Comparison of ENCODE assay signal across 22 cellular contexts in genomic region chr7:83325083-83325482, GRCh38.
A peak's percentile ranks its signal among the peaks of the same experiment; 100 is the strongest.
DNase-seq lines count a peak whose midpoint lies in the region; ATAC-seq, FAIRE-seq and TF ChIP-seq lines count a peak whose summit lies in the region.
"Had no signal": no experiment of that assay in that cellular context is flagged by ENCODE, and none has a peak within 500 bp of the region (broad histone marks: within the 10 kb centered on the region; RNA-seq: fewer than 3 reads in every experiment).

No MANE protein-coding gene starts in this region.

- no peaks in the 10 kb centered on the region for H3K9me2 ChIP-seq in HCT116 (ENCODE audit: insufficient read depth)
- H3K9me2 ChIP-seq in OCI-LY7 (ENCODE audit: insufficient read depth, low read length): no peaks in the 10 kb centered on the region

- intact Hi-C loops in HCT116 (cut with micrococcal nuclease) (no loop called here), OCI-LY7 (cut with micrococcal nuclease; ENCODE audit: unreplicated experiment) (no loop called here)

- no peak for TF ChIP-seq POLR2A in HCT116 (IDR thresholded peaks at IDR 0.05; ENCODE audit: borderline replicate concordance, extremely low read depth, insufficient read depth, insufficient read length)

- ATAC-seq in HCT116 (peak; percentile 57; the same call in 1 of the 2 replicates), HG03342 (IDR thresholded peaks at IDR 0.05; ENCODE audit: unreplicated experiment) (no peak), HG02642 (IDR thresholded peaks at IDR 0.05; ENCODE audit: poor library complexity, unreplicated experiment) (no peak)
- ATAC-seq: K562 had no signal

- H3K9ac ChIP-seq in HCT116 (ENCODE audit: low read length): no peak overlapping the region
- H3K9ac ChIP-seq: BLaER1 treated with 17β-estradiol and CSF1 and Interleukin-3, amounts not matched to agents 10 nM and 100 nM; GM23248 had no signal

- DNase-seq in DMS53 (lab: John Stamatoyannopoulos, UW): peak; percentile 12
- DNase-seq in DMS53 treated with DMSO at 0.1 percent for 48 hours (lab: John Stamatoyannopoulos, UW; ENCODE audit: unreplicated experiment): no peak
- DNase-seq in HCT116 (ENCODE audit: low read depth, low spot score): no peak
- DNase-seq in OCI-LY7 (ENCODE audit: low spot score): no peak
- no peak for DNase-seq in urothelium cell line (ENCODE audit: low spot score)
- DNase-seq: CD8-positive, alpha-beta memory T cell; COR-L47; DMS 273 treated with DMSO at 0.1 percent for 48 hours; DMS79; GDM1; GM23248; H7; IMR-90 had no signal

- no peak overlapping the region for H3K4me2 ChIP-seq in HCT116 (ENCODE audit: low read length)
- no peak overlapping the region for H3K4me2 ChIP-seq in OCI-LY7 (ENCODE audit: low read length)
- H3K4me2 ChIP-seq: A549; BLaER1 treated with 17β-estradiol and CSF1 and Interleukin-3, amounts not matched to agents 10 nM and 100 nM had no signal

- TF ChIP-seq CTCF in HCT116 (IDR thresholded peaks at IDR 0.05 in 2 of 3, conservative IDR thresholded peaks at IDR 0.05 in 1 of 3; ENCODE audit: borderline replicate concordance in 1 of 3, insufficient read depth in 1 of 3, low read depth in 2 of 3, low read length in 2 of 3) (peak in 2 of 3 experiments; percentile 24 to 40; a peak in 3 of 6 replicates), OCI-LY7 (conservative IDR thresholded peaks at IDR 0.05; ENCODE audit: low read length) (0 out of 2 replicates have a peak, but pooled peaks have one; percentile 11)

- BruUV-seq in HCT116 (replicated peaks; lab: Mats Ljungman, UMichigan): no TSS peak
- BruUV-seq in OCI-LY7 (replicated peaks; lab: Mats Ljungman, UMichigan): no TSS peak

- H3K4me3 ChIP-seq in HCT116 (replicated peaks in 1 of 2; ENCODE audit: low read depth in 1 of 2, low read length in 2 of 2): no peak overlapping the region
- no peak overlapping the region for H3K4me3 ChIP-seq in OCI-LY7 (ENCODE audit: low read depth, low read length, poor library complexity, severe bottlenecking)
- H3K4me3 ChIP-seq: A549; BLaER1 treated with 17β-estradiol and CSF1 and Interleukin-3, amounts not matched to agents 10 nM and 100 nM; GM23248; K562 had no signal

- no peak for TF ChIP-seq RAD21 in HCT116 (IDR thresholded peaks at IDR 0.05; ENCODE audit: low read depth)

- H3K9me3 ChIP-seq in HCT116 (ENCODE audit: control insufficient read depth in 1 of 2, insufficient read depth in 1 of 2, low read depth in 1 of 2, low read length in 2 of 2) (no peaks in the 10 kb centered on the region), OCI-LY7 (ENCODE audit: low read length) (no peaks in the 10 kb centered on the region)
- H3K9me3 ChIP-seq: A549; BLaER1 treated with 17β-estradiol and CSF1 and Interleukin-3, amounts not matched to agents 10 nM and 100 nM had no signal

- H3K36me3 ChIP-seq in HCT116 (ENCODE audit: control insufficient read depth in 1 of 2, insufficient read depth in 2 of 2, low read length in 2 of 2) (no peaks in the 10 kb centered on the region), OCI-LY7 (ENCODE audit: insufficient read depth, low read length) (no peaks in the 10 kb centered on the region)
- H3K36me3 ChIP-seq: BLaER1 treated with 17β-estradiol and CSF1 and Interleukin-3, amounts not matched to agents 10 nM and 100 nM had no signal

- CTCF ChIA-PET in HCT116 (lab: Charles Lee): no interaction called here
- CTCF ChIA-PET in OCI-LY7 (lab: Charles Lee; ENCODE audit: unreplicated experiment): no interaction called here

- H3K4me1 ChIP-seq in HCT116 (ENCODE audit: control insufficient read depth in 1 of 2, insufficient read depth in 2 of 2, low read length in 2 of 2) (no peaks in the 10 kb centered on the region), OCI-LY7 (ENCODE audit: insufficient read depth, low read length, poor library complexity, severe bottlenecking) (no peaks in the 10 kb centered on the region)
- H3K4me1 ChIP-seq: A549; BLaER1 treated with 17β-estradiol and CSF1 and Interleukin-3, amounts not matched to agents 10 nM and 100 nM had no signal

- H4K20me1 ChIP-seq in HCT116 (ENCODE audit: insufficient read depth): no peaks in the 10 kb centered on the region
- no peaks in the 10 kb centered on the region for H4K20me1 ChIP-seq in OCI-LY7 (ENCODE audit: insufficient read depth, low read length)
- H4K20me1 ChIP-seq: BLaER1 treated with 17β-estradiol and CSF1 and Interleukin-3, amounts not matched to agents 10 nM and 100 nM had no signal

- POLR2A ChIA-PET in HCT116 (lab: Charles Lee): no interaction called here
- POLR2A ChIA-PET in OCI-LY7 (lab: Charles Lee): no interaction called here

- no peaks in the 10 kb centered on the region for H3K27me3 ChIP-seq in HCT116 (ENCODE audit: insufficient read depth, low read length)
- H3K27me3 ChIP-seq: BLaER1 treated with 17β-estradiol and CSF1 and Interleukin-3, amounts not matched to agents 10 nM and 100 nM had no signal

- H3K79me2 ChIP-seq in HCT116 (ENCODE audit: insufficient read depth, low read length) (no peaks in the 10 kb centered on the region), OCI-LY7 (ENCODE audit: insufficient read depth, low read depth, low read length) (no peaks in the 10 kb centered on the region)

- H3K27ac ChIP-seq in HCT116 (ENCODE audit: low read depth, low read length) (no peak overlapping the region), OCI-LY7 (ENCODE audit: low read depth, low read length, poor library complexity, severe bottlenecking) (no peak overlapping the region)
- H3K27ac ChIP-seq: 22Rv1; A549; BLaER1 treated with 17β-estradiol and CSF1 and Interleukin-3, amounts not matched to agents 10 nM and 100 nM; GM23248; HL-60 had no signal

- H2AFZ ChIP-seq in HCT116 (ENCODE audit: low read depth, low read length, poor library complexity, severe bottlenecking) (no peak overlapping the region), OCI-LY7 (ENCODE audit: low read length) (no peak overlapping the region)
- H2AFZ ChIP-seq: GM23248 had no signal

- FAIRE-seq in urothelium cell line (lab: Jason Lieb, UNC): peak; percentile 65
- FAIRE-seq: A549, GM12892, GM18507, K562 had no signal

- RAD21 ChIA-PET in HCT116 (lab: Charles Lee; ENCODE audit: low non-redundant PET in 1 of 2, low total read pairs in 2 of 2, uncharacterized antibody in 2 of 2, unreplicated experiment in 2 of 2): no interaction called here

TF ChIP-seq in HCT116, 20 proteins besides CTCF, POLR2A, EP300 and RAD21:
- no peak for TF ChIP-seq FOSL1 (IDR thresholded peaks at IDR 0.05; ENCODE audit: low read depth)
- TF ChIP-seq CEBPB (IDR thresholded peaks at IDR 0.05; ENCODE audit: low read depth): no peak
- no peak for TF ChIP-seq EZH2phosphoT487 (IDR thresholded peaks at IDR 0.05; ENCODE audit: borderline replicate concordance)
- no peak for TF ChIP-seq CBX3 (IDR thresholded peaks at IDR 0.05; ENCODE audit: low read depth)
- no peak for TF ChIP-seq YY1 (IDR thresholded peaks at IDR 0.05; ENCODE audit: extremely low read depth, insufficient replicate concordance, low read depth, low read length)
- no peak for TF ChIP-seq SIN3A (IDR thresholded peaks at IDR 0.05; ENCODE audit: low read depth)
- no peak for TF ChIP-seq ZFX (IDR thresholded peaks at IDR 0.05)
- no peak for TF ChIP-seq EGR1 (IDR thresholded peaks at IDR 0.05; ENCODE audit: low read depth)
- TF ChIP-seq, protein P1, sequence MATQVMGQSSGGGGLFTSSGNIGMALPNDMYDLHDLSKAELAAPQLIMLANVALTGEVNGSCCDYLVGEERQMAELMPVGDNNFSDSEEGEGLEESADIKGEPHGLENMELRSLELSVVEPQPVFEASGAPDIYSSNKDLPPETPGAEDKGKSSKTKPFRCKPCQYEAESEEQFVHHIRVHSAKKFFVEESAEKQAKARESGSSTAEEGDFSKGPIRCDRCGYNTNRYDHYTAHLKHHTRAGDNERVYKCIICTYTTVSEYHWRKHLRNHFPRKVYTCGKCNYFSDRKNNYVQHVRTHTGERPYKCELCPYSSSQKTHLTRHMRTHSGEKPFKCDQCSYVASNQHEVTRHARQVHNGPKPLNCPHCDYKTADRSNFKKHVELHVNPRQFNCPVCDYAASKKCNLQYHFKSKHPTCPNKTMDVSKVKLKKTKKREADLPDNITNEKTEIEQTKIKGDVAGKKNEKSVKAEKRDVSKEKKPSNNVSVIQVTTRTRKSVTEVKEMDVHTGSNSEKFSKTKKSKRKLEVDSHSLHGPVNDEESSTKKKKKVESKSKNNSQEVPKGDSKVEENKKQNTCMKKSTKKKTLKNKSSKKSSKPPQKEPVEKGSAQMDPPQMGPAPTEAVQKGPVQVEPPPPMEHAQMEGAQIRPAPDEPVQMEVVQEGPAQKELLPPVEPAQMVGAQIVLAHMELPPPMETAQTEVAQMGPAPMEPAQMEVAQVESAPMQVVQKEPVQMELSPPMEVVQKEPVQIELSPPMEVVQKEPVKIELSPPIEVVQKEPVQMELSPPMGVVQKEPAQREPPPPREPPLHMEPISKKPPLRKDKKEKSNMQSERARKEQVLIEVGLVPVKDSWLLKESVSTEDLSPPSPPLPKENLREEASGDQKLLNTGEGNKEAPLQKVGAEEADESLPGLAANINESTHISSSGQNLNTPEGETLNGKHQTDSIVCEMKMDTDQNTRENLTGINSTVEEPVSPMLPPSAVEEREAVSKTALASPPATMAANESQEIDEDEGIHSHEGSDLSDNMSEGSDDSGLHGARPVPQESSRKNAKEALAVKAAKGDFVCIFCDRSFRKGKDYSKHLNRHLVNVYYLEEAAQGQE (IDR thresholded peaks at IDR 0.05; ENCODE audit: low read depth): no peak
- no peak for TF ChIP-seq ELF1 (IDR thresholded peaks at IDR 0.05; ENCODE audit: borderline replicate concordance, low read depth)
- TF ChIP-seq, protein P2, sequence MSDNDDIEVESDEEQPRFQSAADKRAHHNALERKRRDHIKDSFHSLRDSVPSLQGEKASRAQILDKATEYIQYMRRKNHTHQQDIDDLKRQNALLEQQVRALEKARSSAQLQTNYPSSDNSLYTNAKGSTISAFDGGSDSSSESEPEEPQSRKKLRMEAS (IDR thresholded peaks at IDR 0.05): no peak
- TF ChIP-seq TCF7L2 (IDR thresholded peaks at IDR 0.05; ENCODE audit: borderline replicate concordance, extremely low read depth, insufficient read depth, insufficient read length): no peak
- TF ChIP-seq ZNF274 (IDR thresholded peaks at IDR 0.05; ENCODE audit: low read depth, low read length): no peak
- no peak for TF ChIP-seq EZH2 (IDR thresholded peaks at IDR 0.05)
- TF ChIP-seq JUND (IDR thresholded peaks at IDR 0.05): no peak
- no peak for TF ChIP-seq POLR2AphosphoS5 (IDR thresholded peaks at IDR 0.05; ENCODE audit: low read depth, low read length)
